In the genomic region with DNA sequence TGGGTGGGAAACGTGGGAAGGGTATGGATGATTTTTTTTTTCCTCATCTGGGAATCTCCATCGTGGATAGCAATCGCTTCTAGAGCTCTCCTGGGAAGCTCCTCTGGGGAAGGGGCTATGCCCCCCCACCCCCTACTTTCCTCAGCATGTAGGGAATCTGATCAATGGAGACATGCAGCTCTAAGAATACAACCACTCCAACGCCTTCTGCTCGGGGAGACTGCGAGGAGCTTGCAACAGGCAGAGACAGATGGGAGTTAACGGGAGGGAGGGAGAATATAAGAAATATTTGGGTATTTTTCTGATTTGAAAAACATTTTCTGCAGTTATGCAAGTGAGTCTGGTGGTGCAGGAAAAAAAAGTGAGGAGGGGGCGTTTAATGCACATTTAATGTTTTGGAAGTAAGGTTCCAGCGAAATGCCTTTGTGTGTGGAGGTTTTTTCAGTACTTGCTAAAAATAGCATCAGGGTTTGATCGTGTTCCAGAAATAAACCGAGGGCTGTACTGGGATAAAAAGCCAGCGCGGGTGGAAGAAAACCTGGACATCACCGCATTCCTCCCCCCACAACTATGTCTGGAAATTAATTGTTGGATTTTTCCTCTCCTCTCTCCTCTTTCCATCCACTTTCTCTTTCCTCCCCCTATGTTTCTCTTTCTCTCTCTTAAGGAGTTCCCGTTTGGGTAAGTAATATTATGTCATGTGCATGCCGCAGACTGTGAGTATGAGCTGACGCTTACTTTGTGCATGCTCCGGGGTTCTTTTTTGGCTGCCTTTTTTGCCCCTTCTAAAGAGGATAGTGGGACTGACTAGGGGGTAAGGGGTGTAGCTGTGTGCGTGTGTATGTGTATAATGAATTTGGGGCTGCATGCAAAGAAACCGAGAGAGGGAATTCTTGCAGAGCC, we compare ENCODE assay signal across 8 cellular contexts.
DNase-seq lines count a peak whose midpoint lies in the region; ATAC-seq and TF ChIP-seq lines count a peak whose summit lies in the region.

No MANE protein-coding gene starts in this region.

- no peaks in the 10 kb centered on the region for H3K9me3 ChIP-seq in spleen

- no peaks in the 10 kb centered on the region for H3K9me3 Mint-ChIP-seq in stimulated activated naive CD8-positive, alpha-beta T cell treated with anti-CD3 and anti-CD28 coated beads, Interleukin-15, Interleukin-2, amounts not matched to agents 100 ng/mL and 50 ng/mL, for 24 hours
- no peaks in the 10 kb centered on the region for H3K9me3 Mint-ChIP-seq in mesothelial cell of epicardium

- peak overlapping the region; percentile 32 for H3K4me3 Mint-ChIP-seq in stimulated activated naive CD8-positive, alpha-beta T cell treated with anti-CD3 and anti-CD28 coated beads, Interleukin-15, Interleukin-2, amounts not matched to agents 100 ng/mL and 50 ng/mL, for 24 hours
- H3K4me3 Mint-ChIP-seq in mesothelial cell of epicardium = peak overlapping the region; percentile 67

- TF ChIP-seq POLR2A in spleen (IDR thresholded peaks at IDR 0.05) = no peak

- peaks cover 50% of the 10 kb centered on the region for H3K4me1 Mint-ChIP-seq in stimulated activated naive CD8-positive, alpha-beta T cell treated with anti-CD3 and anti-CD28 coated beads, Interleukin-15, Interleukin-2, amounts not matched to agents 100 ng/mL and 50 ng/mL, for 24 hours (ENCODE audit: low read depth)
- H3K4me1 Mint-ChIP-seq in mesothelial cell of epicardium = peaks cover 38% of the 10 kb centered on the region

- peaks cover 4 to 100% (median 89%) of the 10 kb centered on the region in 7 donors for H3K27me3 ChIP-seq in spleen (replicated peaks in 1 of 7)

- no peak for TF ChIP-seq CTCF in mesothelial cell of epicardium (IDR thresholded peaks at IDR 0.05; ENCODE audit: unreplicated experiment)
- TF ChIP-seq CTCF in spleen (IDR thresholded peaks at IDR 0.05 in 8 of 11, conservative IDR thresholded peaks at IDR 0.05 in 3 of 11) = no peak

- intact Hi-C loops in spleen (cut with DNase I; ENCODE audit: low total_unique reads) = no loop called here

- no peaks in the 10 kb centered on the region for H3K36me3 Mint-ChIP-seq in stimulated activated naive CD8-positive, alpha-beta T cell treated with anti-CD3 and anti-CD28 coated beads, Interleukin-15, Interleukin-2, amounts not matched to agents 100 ng/mL and 50 ng/mL, for 24 hours (ENCODE audit: low read depth)
- H3K36me3 Mint-ChIP-seq in mesothelial cell of epicardium = no peaks in the 10 kb centered on the region

- no peak for ATAC-seq in stimulated activated naive CD8-positive, alpha-beta T cell treated with anti-CD3 and anti-CD28 coated beads, Interleukin-15, Interleukin-2, amounts not matched to agents 100 U/mL and 50 U/mL, for 24 hours
- ATAC-seq in GM21390 (IDR thresholded peaks at IDR 0.05; ENCODE audit: unreplicated experiment) (no peak), HG02610 (IDR thresholded peaks at IDR 0.05; ENCODE audit: unreplicated experiment) (no peak)

- no peak overlapping the region for H3K27ac ChIP-seq in spleen

- no peak for DNase-seq in stimulated activated naive CD8-positive, alpha-beta T cell treated with anti-CD3 and anti-CD28 coated beads, Interleukin-15, Interleukin-2, amounts not matched to agents 100 U/mL and 50 U/mL, for 24 hours
- peak; percentile 63 for DNase-seq in astrocyte of the hippocampus (ENCODE audit: low read depth, low spot score)
- DNase-seq in mesothelial cell of epicardium (ENCODE audit: low spot score in 2 of 2, unreplicated experiment in 2 of 2) = no peak
- DNase-seq in spleen = no peak
- no peak for DNase-seq in DMS153 (lab: John Stamatoyannopoulos, UW)

- 6 to 11% (median 7%) methylated on average over 20 of the region's 20 CpGs for WGBS in spleen, 5 donors

- H3K36me3 ChIP-seq in spleen = no peaks in the 10 kb centered on the region

- H3K4me3 ChIP-seq in spleen = peak overlapping the region in 2 of 8 donors; percentile 11 to 52

- peaks cover 93% of the 10 kb centered on the region for H3K27me3 Mint-ChIP-seq in stimulated activated naive CD8-positive, alpha-beta T cell treated with anti-CD3 and anti-CD28 coated beads, Interleukin-15, Interleukin-2, amounts not matched to agents 100 ng/mL and 50 ng/mL, for 24 hours
- H3K27me3 Mint-ChIP-seq in mesothelial cell of epicardium (ENCODE audit: low read depth) = peaks cover 100% of the 10 kb centered on the region

- peak overlapping the region; percentile 41 for H3K27ac Mint-ChIP-seq in stimulated activated naive CD8-positive, alpha-beta T cell treated with anti-CD3 and anti-CD28 coated beads, Interleukin-15, Interleukin-2, amounts not matched to agents 100 ng/mL and 50 ng/mL, for 24 hours
- peak overlapping the region; percentile 26 for H3K27ac Mint-ChIP-seq in mesothelial cell of epicardium

- peaks cover 18 to 64% (median 51%) of the 10 kb centered on the region in 6 donors for H3K4me1 ChIP-seq in spleen
